14 cellular contexts compared by ENCODE assay signal in genomic region chr10:61986788-61987187, GRCh38.
A peak's percentile ranks its signal among the peaks of the same experiment; 100 is the strongest.
DNase-seq lines count a peak whose midpoint lies in the region; ATAC-seq and TF ChIP-seq lines count a peak whose summit lies in the region.
"Had no signal": no experiment of that assay in that cellular context is flagged by ENCODE, and none has a peak within 500 bp of the region (broad histone marks: within the 10 kb centered on the region; RNA-seq: fewer than 3 reads in every experiment).

No MANE protein-coding gene starts in this region.

- no peaks in the 10 kb centered on the region for H3K9me3 ChIP-seq in HUES48 (ENCODE audit: control insufficient read depth, insufficient read depth, low read length)
- H3K9me3 ChIP-seq: HAP-1, prostate gland, thyroid gland had no signal

- peak overlapping the region; percentile 15; the same call in 1 of the 2 replicates for H3K4me3 ChIP-seq in HUES48 (ENCODE audit: low read depth, low read length)
- H3K4me3 ChIP-seq: HAP-1, prostate gland, thyroid gland had no signal

- no peak for ATAC-seq in activated naive CD8-positive, alpha-beta T cell treated with anti-CD3 and anti-CD28 coated beads, Interleukin-2, amount 50 U/mL, for 24 hours
- ATAC-seq in natural killer cell treated with Interleukin-12 subunit alpha and Interleukin-12 subunit beta and Interleukin-15 and Interleukin-18, amount 100 ng/mL, for 72 hours, result peak in 1 of 2 donors; percentile 4
- ATAC-seq in HG03175 (IDR thresholded peaks at IDR 0.05; ENCODE audit: unreplicated experiment), result no peak

- H3K9me3 Mint-ChIP-seq in CD14-positive monocyte, result no peaks in the 10 kb centered on the region
- H3K9me3 Mint-ChIP-seq in activated naive CD8-positive, alpha-beta T cell treated with anti-CD3 and anti-CD28 coated beads, Interleukin-2, amount 50 U/mL, for 24 hours, result no peaks in the 10 kb centered on the region
- peaks cover 10% of the 10 kb centered on the region for H3K9me3 Mint-ChIP-seq in natural killer cell treated with Interleukin-12 subunit alpha and Interleukin-12 subunit beta and Interleukin-15 and Interleukin-18, amount 100 ng/mL, for 72 hours

- peak overlapping the region; percentile 24; the same call in 1 of the 2 replicates for H3K9ac ChIP-seq in HUES48 (ENCODE audit: low read depth, low read length)

- H3K27ac ChIP-seq in HUES48 (ENCODE audit: low read depth, low read length), result peak overlapping the region; percentile 74
- H3K27ac ChIP-seq: C4-2B, thyroid gland had no signal

- no peaks in the 10 kb centered on the region for H3K27me3 ChIP-seq in HUES48 (ENCODE audit: control insufficient read depth, insufficient read depth, low read length)
- H3K27me3 ChIP-seq: thyroid gland had no signal

- no peaks in the 10 kb centered on the region for H3K36me3 ChIP-seq in HUES48 (ENCODE audit: control insufficient read depth, insufficient read depth, low read length)
- H3K36me3 ChIP-seq: HAP-1, prostate gland, thyroid gland had no signal

- peaks cover 0 to 5% (median 0%) of the 10 kb centered on the region in 3 donors for H3K27me3 Mint-ChIP-seq in CD14-positive monocyte (ENCODE audit: low read depth in 3 of 3)
- no peaks in the 10 kb centered on the region for H3K27me3 Mint-ChIP-seq in activated naive CD8-positive, alpha-beta T cell treated with anti-CD3 and anti-CD28 coated beads, Interleukin-2, amount 50 U/mL, for 24 hours
- H3K27me3 Mint-ChIP-seq in natural killer cell treated with Interleukin-12 subunit alpha and Interleukin-12 subunit beta and Interleukin-15 and Interleukin-18, amount 100 ng/mL, for 72 hours, result no peaks in the 10 kb centered on the region

- H3K4me1 ChIP-seq in HUES48 (ENCODE audit: control insufficient read depth, insufficient read depth, low read length), result peaks cover 37% of the 10 kb centered on the region
- H3K4me1 ChIP-seq: thyroid gland had no signal

- peaks cover 5 to 10% of the 10 kb centered on the region in 2 donors for H3K36me3 Mint-ChIP-seq in CD14-positive monocyte
- H3K36me3 Mint-ChIP-seq in activated naive CD8-positive, alpha-beta T cell treated with anti-CD3 and anti-CD28 coated beads, Interleukin-2, amount 50 U/mL, for 24 hours (ENCODE audit: low read depth), result peaks cover 28% of the 10 kb centered on the region
- peaks cover 9% of the 10 kb centered on the region for H3K36me3 Mint-ChIP-seq in natural killer cell treated with Interleukin-12 subunit alpha and Interleukin-12 subunit beta and Interleukin-15 and Interleukin-18, amount 100 ng/mL, for 72 hours

- H3K4me3 Mint-ChIP-seq in CD14-positive monocyte, result no peak overlapping the region
- no peak overlapping the region for H3K4me3 Mint-ChIP-seq in activated naive CD8-positive, alpha-beta T cell treated with anti-CD3 and anti-CD28 coated beads, Interleukin-2, amount 50 U/mL, for 24 hours
- H3K4me3 Mint-ChIP-seq in natural killer cell treated with Interleukin-12 subunit alpha and Interleukin-12 subunit beta and Interleukin-15 and Interleukin-18, amount 100 ng/mL, for 72 hours, result peak overlapping the region; percentile 77

- no peak for TF ChIP-seq CTCF in CD14-positive monocyte (IDR thresholded peaks at IDR 0.05)

- DNase-seq in CD14-positive monocyte (ENCODE audit: low spot score) (no peak), kidney glomerular epithelial cell (lab: John Stamatoyannopoulos, UW) (no peak), NCI-H2029 (lab: John Stamatoyannopoulos, UW) (no peak), NCI-H1417 treated with DMSO at 0.1 percent for 48 hours (lab: John Stamatoyannopoulos, UW) (no peak)
- DNase-seq in activated naive CD8-positive, alpha-beta T cell treated with anti-CD3 and anti-CD28 coated beads, Interleukin-2, amount 50 U/mL, for 24 hours, result no peak
- no peak for DNase-seq in natural killer cell treated with Interleukin-12 subunit alpha and Interleukin-12 subunit beta and Interleukin-15 and Interleukin-18, amount 100 ng/mL, for 72 hours (ENCODE audit: low spot score)
- DNase-seq: activated effector memory CD4-positive, alpha-beta T cell treated with Interleukin-2 at 50 U/mL for 16 hours; RPMI8226; thyroid gland had no signal

- H3K4me1 Mint-ChIP-seq in CD14-positive monocyte, result peaks cover 29% of the 10 kb centered on the region
- peaks cover 77% of the 10 kb centered on the region for H3K4me1 Mint-ChIP-seq in activated naive CD8-positive, alpha-beta T cell treated with anti-CD3 and anti-CD28 coated beads, Interleukin-2, amount 50 U/mL, for 24 hours
- H3K4me1 Mint-ChIP-seq in natural killer cell treated with Interleukin-12 subunit alpha and Interleukin-12 subunit beta and Interleukin-15 and Interleukin-18, amount 100 ng/mL, for 72 hours (ENCODE audit: low read depth in 2 of 2), result peaks cover 65 to 66% of the 10 kb centered on the region in 2 donors

- peak overlapping the region in 4 of 7 donors; percentile 1 to 76 (median 59) for H3K27ac Mint-ChIP-seq in CD14-positive monocyte
- H3K27ac Mint-ChIP-seq in activated naive CD8-positive, alpha-beta T cell treated with anti-CD3 and anti-CD28 coated beads, Interleukin-2, amount 50 U/mL, for 24 hours, result peak overlapping the region; percentile 97
- H3K27ac Mint-ChIP-seq in natural killer cell treated with Interleukin-12 subunit alpha and Interleukin-12 subunit beta and Interleukin-15 and Interleukin-18, amount 100 ng/mL, for 72 hours, result peak overlapping the region; percentile 96 to 100

- intact Hi-C loops in CD14-positive monocyte (cut with micrococcal nuclease), result no loop called here
